In the genomic region with DNA sequence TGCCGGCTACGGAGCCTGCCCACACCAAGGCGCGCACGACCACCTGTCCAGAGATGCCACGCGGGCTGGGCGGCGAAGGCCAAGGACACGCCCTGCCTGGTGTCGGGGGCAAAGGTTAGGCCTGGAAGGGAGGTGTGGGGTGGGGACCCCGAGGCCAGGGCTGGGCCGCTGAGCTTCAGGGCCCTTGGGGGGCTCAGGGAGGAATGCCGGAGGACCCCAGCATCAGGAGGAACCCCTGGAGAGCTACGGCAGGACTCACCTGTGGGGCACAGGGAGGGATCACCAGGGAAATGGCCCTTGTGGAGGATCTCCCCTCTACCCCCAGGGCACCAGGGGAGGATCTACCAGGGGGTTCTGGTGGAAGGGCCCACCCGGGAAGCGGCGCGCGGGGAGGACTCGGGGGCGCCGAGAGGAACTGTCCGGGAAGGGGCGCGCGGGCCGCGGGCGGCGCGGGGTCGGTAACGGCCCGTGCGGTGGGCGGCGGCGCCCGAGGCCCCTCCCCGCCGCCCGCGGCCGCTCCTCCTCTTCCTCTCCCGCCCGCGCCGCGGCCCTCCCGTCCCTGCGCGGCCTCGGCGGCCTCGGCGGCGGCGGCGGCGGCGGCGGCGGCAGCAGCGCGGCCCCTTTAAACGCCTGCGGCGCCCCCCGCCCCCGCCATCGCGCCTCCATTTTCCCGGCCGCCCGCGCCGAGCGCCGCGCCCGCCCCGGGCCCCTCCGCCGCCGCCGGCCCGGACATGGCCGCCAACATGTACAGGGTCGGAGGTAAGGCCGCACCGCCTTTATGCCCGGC, we compare ENCODE assay signal across 1 cellular context.
TF ChIP-seq lines count a peak whose summit lies in the region.

A gene (plus strand): TSS at position 523 of the 787 bp plus-strand sequence. CDS start 209 bp downstream, at position 732.

TF ChIP-seq in HepG2, 621 proteins besides CTCF, POLR2A, EP300 and RAD21 (continued from another document and continues in another):
- TF ChIP-seq, protein P1, sequence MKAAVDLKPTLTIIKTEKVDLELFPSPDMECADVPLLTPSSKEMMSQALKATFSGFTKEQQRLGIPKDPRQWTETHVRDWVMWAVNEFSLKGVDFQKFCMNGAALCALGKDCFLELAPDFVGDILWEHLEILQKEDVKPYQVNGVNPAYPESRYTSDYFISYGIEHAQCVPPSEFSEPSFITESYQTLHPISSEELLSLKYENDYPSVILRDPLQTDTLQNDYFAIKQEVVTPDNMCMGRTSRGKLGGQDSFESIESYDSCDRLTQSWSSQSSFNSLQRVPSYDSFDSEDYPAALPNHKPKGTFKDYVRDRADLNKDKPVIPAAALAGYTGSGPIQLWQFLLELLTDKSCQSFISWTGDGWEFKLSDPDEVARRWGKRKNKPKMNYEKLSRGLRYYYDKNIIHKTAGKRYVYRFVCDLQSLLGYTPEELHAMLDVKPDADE (CRISPR knock-in tag; IDR thresholded peaks at IDR 0.05), result no peak
- TF ChIP-seq ZNF83 (CRISPR knock-in tag; IDR thresholded peaks at IDR 0.05; ENCODE audit: borderline replicate concordance) (no peak), GTF3A (CRISPR knock-in tag; conservative IDR thresholded peaks at IDR 0.05) (0 out of 2 replicates have a peak, but pooled peaks have one; percentile 66), RFX5 (IDR thresholded peaks at IDR 0.05; ENCODE audit: low read depth, low read length) (no peak), IKZF1 (IDR thresholded peaks at IDR 0.05) (no peak), NFKB2 (CRISPR knock-in tag; IDR thresholded peaks at IDR 0.05; ENCODE audit: borderline replicate concordance) (no peak; the same call in 1 of the 2 replicates), ZNF382 (CRISPR knock-in tag; IDR thresholded peaks at IDR 0.05; ENCODE audit: borderline replicate concordance) (no peak), MAFG (CRISPR knock-in tag; IDR thresholded peaks at IDR 0.05) (no peak), ZSCAN20 (CRISPR knock-in tag; IDR thresholded peaks at IDR 0.05; ENCODE audit: borderline replicate concordance) (peak; percentile 70; the same call in 1 of the 2 replicates), GABPA (IDR thresholded peaks at IDR 0.05; ENCODE audit: low read depth, low read length) (peak; percentile 39), GABPA (CRISPR knock-in tag; IDR thresholded peaks at IDR 0.05; ENCODE audit: low read depth) (peak; percentile 29; the same call in 1 of the 2 replicates), ZNF263 (CRISPR knock-in tag; IDR thresholded peaks at IDR 0.05) (peak; percentile 75; the same call in 1 of the 2 replicates), HOXA9 (CRISPR knock-in tag; IDR thresholded peaks at IDR 0.05; ENCODE audit: borderline replicate concordance) (no peak), ZIK1 (CRISPR knock-in tag; IDR thresholded peaks at IDR 0.05; ENCODE audit: borderline replicate concordance, low read depth) (peak; percentile 79; the same call in 1 of the 2 replicates), HOXA5 (CRISPR knock-in tag; IDR thresholded peaks at IDR 0.05) (no peak), MIXL1 (CRISPR knock-in tag; IDR thresholded peaks at IDR 0.05) (no peak), AKAP8 (CRISPR knock-in tag; IDR thresholded peaks at IDR 0.05) (peak; percentile 72; the same call in 1 of the 2 replicates), PHB2 (IDR thresholded peaks at IDR 0.05; ENCODE audit: partially characterized antibody) (no peak), ZNF713 (CRISPR knock-in tag; IDR thresholded peaks at IDR 0.05) (no peak), ZNF670 (CRISPR knock-in tag; IDR thresholded peaks at IDR 0.05; ENCODE audit: borderline replicate concordance) (peak; percentile 55; the same call in 1 of the 2 replicates), ATM (IDR thresholded peaks at IDR 0.05; ENCODE audit: borderline replicate concordance) (no peak), KDM4B (CRISPR knock-in tag; IDR thresholded peaks at IDR 0.05) (no peak), ZNF724P (CRISPR knock-in tag; IDR thresholded peaks at IDR 0.05; ENCODE audit: borderline replicate concordance) (peak; percentile 43; the same call in 1 of the 2 replicates), ZNF567 (CRISPR knock-in tag; IDR thresholded peaks at IDR 0.05; ENCODE audit: borderline replicate concordance) (no peak), SATB2 (CRISPR knock-in tag; IDR thresholded peaks at IDR 0.05) (0 out of 2 replicates have a peak, but pooled peaks have one; percentile 32), TCF7 (IDR thresholded peaks at IDR 0.05; ENCODE audit: low read depth) (no peak), HOXD1 (CRISPR knock-in tag; IDR thresholded peaks at IDR 0.05) (0 out of 2 replicates have a peak, but pooled peaks have one; percentile 40), NFYC (CRISPR knock-in tag; IDR thresholded peaks at IDR 0.05) (peak; percentile 36; the same call in 1 of the 2 replicates)
- TF ChIP-seq, protein P2, sequence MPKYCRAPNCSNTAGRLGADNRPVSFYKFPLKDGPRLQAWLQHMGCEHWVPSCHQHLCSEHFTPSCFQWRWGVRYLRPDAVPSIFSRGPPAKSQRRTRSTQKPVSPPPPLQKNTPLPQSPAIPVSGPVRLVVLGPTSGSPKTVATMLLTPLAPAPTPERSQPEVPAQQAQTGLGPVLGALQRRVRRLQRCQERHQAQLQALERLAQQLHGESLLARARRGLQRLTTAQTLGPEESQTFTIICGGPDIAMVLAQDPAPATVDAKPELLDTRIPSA (CRISPR knock-in tag; IDR thresholded peaks at IDR 0.05; ENCODE audit: borderline replicate concordance), result no peak
- TF ChIP-seq, protein P3, sequence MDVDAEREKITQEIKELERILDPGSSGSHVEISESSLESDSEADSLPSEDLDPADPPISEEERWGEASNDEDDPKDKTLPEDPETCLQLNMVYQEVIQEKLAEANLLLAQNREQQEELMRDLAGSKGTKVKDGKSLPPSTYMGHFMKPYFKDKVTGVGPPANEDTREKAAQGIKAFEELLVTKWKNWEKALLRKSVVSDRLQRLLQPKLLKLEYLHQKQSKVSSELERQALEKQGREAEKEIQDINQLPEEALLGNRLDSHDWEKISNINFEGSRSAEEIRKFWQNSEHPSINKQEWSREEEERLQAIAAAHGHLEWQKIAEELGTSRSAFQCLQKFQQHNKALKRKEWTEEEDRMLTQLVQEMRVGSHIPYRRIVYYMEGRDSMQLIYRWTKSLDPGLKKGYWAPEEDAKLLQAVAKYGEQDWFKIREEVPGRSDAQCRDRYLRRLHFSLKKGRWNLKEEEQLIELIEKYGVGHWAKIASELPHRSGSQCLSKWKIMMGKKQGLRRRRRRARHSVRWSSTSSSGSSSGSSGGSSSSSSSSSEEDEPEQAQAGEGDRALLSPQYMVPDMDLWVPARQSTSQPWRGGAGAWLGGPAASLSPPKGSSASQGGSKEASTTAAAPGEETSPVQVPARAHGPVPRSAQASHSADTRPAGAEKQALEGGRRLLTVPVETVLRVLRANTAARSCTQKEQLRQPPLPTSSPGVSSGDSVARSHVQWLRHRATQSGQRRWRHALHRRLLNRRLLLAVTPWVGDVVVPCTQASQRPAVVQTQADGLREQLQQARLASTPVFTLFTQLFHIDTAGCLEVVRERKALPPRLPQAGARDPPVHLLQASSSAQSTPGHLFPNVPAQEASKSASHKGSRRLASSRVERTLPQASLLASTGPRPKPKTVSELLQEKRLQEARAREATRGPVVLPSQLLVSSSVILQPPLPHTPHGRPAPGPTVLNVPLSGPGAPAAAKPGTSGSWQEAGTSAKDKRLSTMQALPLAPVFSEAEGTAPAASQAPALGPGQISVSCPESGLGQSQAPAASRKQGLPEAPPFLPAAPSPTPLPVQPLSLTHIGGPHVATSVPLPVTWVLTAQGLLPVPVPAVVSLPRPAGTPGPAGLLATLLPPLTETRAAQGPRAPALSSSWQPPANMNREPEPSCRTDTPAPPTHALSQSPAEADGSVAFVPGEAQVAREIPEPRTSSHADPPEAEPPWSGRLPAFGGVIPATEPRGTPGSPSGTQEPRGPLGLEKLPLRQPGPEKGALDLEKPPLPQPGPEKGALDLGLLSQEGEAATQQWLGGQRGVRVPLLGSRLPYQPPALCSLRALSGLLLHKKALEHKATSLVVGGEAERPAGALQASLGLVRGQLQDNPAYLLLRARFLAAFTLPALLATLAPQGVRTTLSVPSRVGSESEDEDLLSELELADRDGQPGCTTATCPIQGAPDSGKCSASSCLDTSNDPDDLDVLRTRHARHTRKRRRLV (CRISPR knock-in tag; IDR thresholded peaks at IDR 0.05), result peak; percentile 80; the same call in 1 of the 2 replicates
- TF ChIP-seq, protein P4, sequence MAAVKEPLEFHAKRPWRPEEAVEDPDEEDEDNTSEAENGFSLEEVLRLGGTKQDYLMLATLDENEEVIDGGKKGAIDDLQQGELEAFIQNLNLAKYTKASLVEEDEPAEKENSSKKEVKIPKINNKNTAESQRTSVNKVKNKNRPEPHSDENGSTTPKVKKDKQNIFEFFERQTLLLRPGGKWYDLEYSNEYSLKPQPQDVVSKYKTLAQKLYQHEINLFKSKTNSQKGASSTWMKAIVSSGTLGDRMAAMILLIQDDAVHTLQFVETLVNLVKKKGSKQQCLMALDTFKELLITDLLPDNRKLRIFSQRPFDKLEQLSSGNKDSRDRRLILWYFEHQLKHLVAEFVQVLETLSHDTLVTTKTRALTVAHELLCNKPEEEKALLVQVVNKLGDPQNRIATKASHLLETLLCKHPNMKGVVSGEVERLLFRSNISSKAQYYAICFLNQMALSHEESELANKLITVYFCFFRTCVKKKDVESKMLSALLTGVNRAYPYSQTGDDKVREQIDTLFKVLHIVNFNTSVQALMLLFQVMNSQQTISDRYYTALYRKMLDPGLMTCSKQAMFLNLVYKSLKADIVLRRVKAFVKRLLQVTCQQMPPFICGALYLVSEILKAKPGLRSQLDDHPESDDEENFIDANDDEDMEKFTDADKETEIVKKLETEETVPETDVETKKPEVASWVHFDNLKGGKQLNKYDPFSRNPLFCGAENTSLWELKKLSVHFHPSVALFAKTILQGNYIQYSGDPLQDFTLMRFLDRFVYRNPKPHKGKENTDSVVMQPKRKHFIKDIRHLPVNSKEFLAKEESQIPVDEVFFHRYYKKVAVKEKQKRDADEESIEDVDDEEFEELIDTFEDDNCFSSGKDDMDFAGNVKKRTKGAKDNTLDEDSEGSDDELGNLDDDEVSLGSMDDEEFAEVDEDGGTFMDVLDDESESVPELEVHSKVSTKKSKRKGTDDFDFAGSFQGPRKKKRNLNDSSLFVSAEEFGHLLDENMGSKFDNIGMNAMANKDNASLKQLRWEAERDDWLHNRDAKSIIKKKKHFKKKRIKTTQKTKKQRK (IDR thresholded peaks at IDR 0.05; ENCODE audit: low read length), result no peak
- TF ChIP-seq, protein P5, sequence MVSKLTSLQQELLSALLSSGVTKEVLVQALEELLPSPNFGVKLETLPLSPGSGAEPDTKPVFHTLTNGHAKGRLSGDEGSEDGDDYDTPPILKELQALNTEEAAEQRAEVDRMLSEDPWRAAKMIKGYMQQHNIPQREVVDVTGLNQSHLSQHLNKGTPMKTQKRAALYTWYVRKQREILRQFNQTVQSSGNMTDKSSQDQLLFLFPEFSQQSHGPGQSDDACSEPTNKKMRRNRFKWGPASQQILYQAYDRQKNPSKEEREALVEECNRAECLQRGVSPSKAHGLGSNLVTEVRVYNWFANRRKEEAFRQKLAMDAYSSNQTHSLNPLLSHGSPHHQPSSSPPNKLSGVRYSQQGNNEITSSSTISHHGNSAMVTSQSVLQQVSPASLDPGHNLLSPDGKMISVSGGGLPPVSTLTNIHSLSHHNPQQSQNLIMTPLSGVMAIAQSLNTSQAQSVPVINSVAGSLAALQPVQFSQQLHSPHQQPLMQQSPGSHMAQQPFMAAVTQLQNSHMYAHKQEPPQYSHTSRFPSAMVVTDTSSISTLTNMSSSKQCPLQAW (CRISPR knock-in tag; IDR thresholded peaks at IDR 0.05), result no peak; the same call in 1 of the 2 replicates
- TF ChIP-seq, protein P6, sequence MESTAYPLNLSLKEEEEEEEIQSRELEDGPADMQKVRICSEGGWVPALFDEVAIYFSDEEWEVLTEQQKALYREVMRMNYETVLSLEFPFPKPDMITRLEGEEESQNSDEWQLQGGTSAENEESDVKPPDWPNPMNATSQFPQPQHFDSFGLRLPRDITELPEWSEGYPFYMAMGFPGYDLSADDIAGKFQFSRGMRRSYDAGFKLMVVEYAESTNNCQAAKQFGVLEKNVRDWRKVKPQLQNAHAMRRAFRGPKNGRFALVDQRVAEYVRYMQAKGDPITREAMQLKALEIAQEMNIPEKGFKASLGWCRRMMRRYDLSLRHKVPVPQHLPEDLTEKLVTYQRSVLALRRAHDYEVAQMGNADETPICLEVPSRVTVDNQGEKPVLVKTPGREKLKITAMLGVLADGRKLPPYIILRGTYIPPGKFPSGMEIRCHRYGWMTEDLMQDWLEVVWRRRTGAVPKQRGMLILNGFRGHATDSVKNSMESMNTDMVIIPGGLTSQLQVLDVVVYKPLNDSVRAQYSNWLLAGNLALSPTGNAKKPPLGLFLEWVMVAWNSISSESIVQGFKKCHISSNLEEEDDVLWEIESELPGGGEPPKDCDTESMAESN (CRISPR knock-in tag; conservative IDR thresholded peaks at IDR 0.05), result peak; percentile 82
- TF ChIP-seq, protein P7, sequence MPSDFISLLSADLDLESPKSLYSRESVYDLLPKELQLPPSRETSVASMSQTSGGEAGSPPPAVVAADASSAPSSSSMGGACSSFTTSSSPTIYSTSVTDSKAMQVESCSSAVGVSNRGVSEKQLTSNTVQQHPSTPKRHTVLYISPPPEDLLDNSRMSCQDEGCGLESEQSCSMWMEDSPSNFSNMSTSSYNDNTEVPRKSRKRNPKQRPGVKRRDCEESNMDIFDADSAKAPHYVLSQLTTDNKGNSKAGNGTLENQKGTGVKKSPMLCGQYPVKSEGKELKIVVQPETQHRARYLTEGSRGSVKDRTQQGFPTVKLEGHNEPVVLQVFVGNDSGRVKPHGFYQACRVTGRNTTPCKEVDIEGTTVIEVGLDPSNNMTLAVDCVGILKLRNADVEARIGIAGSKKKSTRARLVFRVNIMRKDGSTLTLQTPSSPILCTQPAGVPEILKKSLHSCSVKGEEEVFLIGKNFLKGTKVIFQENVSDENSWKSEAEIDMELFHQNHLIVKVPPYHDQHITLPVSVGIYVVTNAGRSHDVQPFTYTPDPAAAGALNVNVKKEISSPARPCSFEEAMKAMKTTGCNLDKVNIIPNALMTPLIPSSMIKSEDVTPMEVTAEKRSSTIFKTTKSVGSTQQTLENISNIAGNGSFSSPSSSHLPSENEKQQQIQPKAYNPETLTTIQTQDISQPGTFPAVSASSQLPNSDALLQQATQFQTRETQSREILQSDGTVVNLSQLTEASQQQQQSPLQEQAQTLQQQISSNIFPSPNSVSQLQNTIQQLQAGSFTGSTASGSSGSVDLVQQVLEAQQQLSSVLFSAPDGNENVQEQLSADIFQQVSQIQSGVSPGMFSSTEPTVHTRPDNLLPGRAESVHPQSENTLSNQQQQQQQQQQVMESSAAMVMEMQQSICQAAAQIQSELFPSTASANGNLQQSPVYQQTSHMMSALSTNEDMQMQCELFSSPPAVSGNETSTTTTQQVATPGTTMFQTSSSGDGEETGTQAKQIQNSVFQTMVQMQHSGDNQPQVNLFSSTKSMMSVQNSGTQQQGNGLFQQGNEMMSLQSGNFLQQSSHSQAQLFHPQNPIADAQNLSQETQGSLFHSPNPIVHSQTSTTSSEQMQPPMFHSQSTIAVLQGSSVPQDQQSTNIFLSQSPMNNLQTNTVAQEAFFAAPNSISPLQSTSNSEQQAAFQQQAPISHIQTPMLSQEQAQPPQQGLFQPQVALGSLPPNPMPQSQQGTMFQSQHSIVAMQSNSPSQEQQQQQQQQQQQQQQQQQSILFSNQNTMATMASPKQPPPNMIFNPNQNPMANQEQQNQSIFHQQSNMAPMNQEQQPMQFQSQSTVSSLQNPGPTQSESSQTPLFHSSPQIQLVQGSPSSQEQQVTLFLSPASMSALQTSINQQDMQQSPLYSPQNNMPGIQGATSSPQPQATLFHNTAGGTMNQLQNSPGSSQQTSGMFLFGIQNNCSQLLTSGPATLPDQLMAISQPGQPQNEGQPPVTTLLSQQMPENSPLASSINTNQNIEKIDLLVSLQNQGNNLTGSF (CRISPR knock-in tag; IDR thresholded peaks at IDR 0.05), result 0 out of 2 replicates have a peak, but pooled peaks have one; percentile 45
